16 cellular contexts compared by ENCODE assay signal in the genomic region with DNA sequence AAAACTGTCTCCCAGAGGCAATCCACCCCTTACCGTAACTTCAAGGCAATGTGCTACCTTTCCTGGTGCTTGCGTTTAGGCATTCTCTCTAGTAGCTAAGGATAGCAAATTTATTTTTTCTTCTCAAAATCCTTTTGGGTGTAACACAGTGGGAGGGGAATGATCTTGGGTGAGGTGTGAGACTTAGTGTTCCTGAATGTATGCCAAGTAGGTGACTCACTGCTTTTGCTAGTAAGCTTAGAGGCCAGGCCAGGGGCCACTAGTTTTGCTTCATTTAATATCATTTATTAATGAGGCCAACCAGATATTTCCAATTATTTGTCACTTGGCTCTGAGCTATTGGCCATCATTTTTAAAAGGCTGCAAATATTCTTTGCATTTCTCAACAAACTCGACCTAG.
DNase-seq lines count a peak whose midpoint lies in the region; ATAC-seq, FAIRE-seq and TF ChIP-seq lines count a peak whose summit lies in the region.
"Had no signal": no experiment of that assay in that cellular context is flagged by ENCODE, and none has a peak within 500 bp of the region (broad histone marks: within the 10 kb centered on the region; RNA-seq: fewer than 3 reads in every experiment).

No MANE protein-coding gene starts in this region.

- POLR2A ChIA-PET in GM12878 (lab: Charles Lee), result no interaction called here

- BruUV-seq in GM12878 (replicated peaks; lab: Mats Ljungman, UMichigan), result no TSS peak

- SMC1A ChIA-PET in GM12878 (lab: Charles Lee; ENCODE audit: uncharacterized antibody, unreplicated experiment), result interaction anchor here (0.7 to 4.0 kb wide), 4 partner anchors 12 to 101 kb away, joined by 3 to 15 read pairs (median 6); no protein-coding TSS in a partner anchor

- WGBS in GM12878 (ENCODE audit: insufficient coverage, insufficient replicate concordance, low lambda C conversion rate, missing lambda C conversion rate), result 58% methylated on average over 3 of the region's 3 CpGs

- H3K36me3 ChIP-seq in GM12878 (ENCODE audit: control insufficient read depth in 2 of 2, insufficient read depth in 2 of 2, low read length in 1 of 2), result no peaks in the 10 kb centered on the region
- no peaks in the 10 kb centered on the region for H3K36me3 ChIP-seq in MG63

- TF ChIP-seq EP300 in GM12878 (IDR thresholded peaks at IDR 0.05; ENCODE audit: borderline replicate concordance in 1 of 2, control insufficient read depth in 1 of 2, low read depth in 2 of 2, low read length in 2 of 2), result no peak

- in situ Hi-C loops in GM12878 (cut with MboI), result no loop called here

- TF ChIP-seq POLR2A in GM12878 (IDR thresholded peaks at IDR 0.05; ENCODE audit: low read depth, low read length), result no peak

- H3K4me1 ChIP-seq in GM12878 (ENCODE audit: control insufficient read depth, insufficient read depth, low read length), result peaks cover 10% of the 10 kb centered on the region

- H3K27ac ChIP-seq in GM12878 (ENCODE audit: control insufficient read depth, insufficient read depth), result no peak overlapping the region

- no peak overlapping the region for H2AFZ ChIP-seq in GM12878 (ENCODE audit: control insufficient read depth, low read depth, low read length)

- no peaks in the 10 kb centered on the region for H4K20me1 ChIP-seq in GM12878 (ENCODE audit: control insufficient read depth, insufficient read depth)

- H3K4me3 ChIP-seq in GM12878 (no peak overlapping the region), MG63 (no peak overlapping the region)
- H3K4me3 ChIP-seq: skin epidermis had no signal

- intact Hi-C loops in Right ventricle myocardium superior (cut with DNase I) (no loop called here), cardiac septum (cut with DNase I) (no loop called here), GM12878 (cut with micrococcal nuclease; ENCODE audit: unreplicated experiment) (no loop called here)

- H3K9ac ChIP-seq in GM12878 (ENCODE audit: control insufficient read depth, insufficient read depth, low read length), result no peak overlapping the region
- H3K9ac ChIP-seq: SK-N-SH had no signal

- H3K4me2 ChIP-seq in GM12878 (ENCODE audit: control insufficient read depth, insufficient read depth), result no peak overlapping the region
- H3K4me2 ChIP-seq: SK-N-SH had no signal

- no peaks in the 10 kb centered on the region for H3K9me3 ChIP-seq in GM12878 (replicated peaks; ENCODE audit: control insufficient read depth, insufficient read depth, low read length)
- no peaks in the 10 kb centered on the region for H3K9me3 ChIP-seq in MG63
- H3K9me3 ChIP-seq: SK-N-SH had no signal

- H3K79me2 ChIP-seq in GM12878 (ENCODE audit: control insufficient read depth, insufficient read depth, low read length), result no peaks in the 10 kb centered on the region

- TF ChIP-seq CTCF in GM12878 (IDR thresholded peaks at IDR 0.05 in 2 of 3, conservative IDR thresholded peaks at IDR 0.05 in 1 of 3; ENCODE audit: control insufficient read depth in 2 of 3, extremely low read depth in 1 of 3, insufficient read depth in 1 of 3, low read depth in 3 of 3, low read length in 3 of 3), result no peak

- peak; percentile 55 for ATAC-seq in Right ventricle myocardium superior (ENCODE audit: poor library complexity)
- ATAC-seq in GM12878, result peak; percentile 22
- ATAC-seq: effector memory CD8-positive, alpha-beta T cell had no signal

- RAD21 ChIA-PET in GM12878 (lab: Charles Lee; ENCODE audit: unreplicated experiment), result interaction anchor here (0.9 to 1.6 kb wide), 4 partner anchors 10 to 493 kb away, joined by 3 to 6 read pairs (median 3); no protein-coding TSS in a partner anchor

- FAIRE-seq in GM12878 (lab: Jason Lieb, UNC) (no peak), urothelium cell line (lab: Jason Lieb, UNC) (peak; percentile 91)
- FAIRE-seq: H54, HepG2 had no signal

- TF ChIP-seq RAD21 in GM12878 (IDR thresholded peaks at IDR 0.05; ENCODE audit: insufficient read depth, low read depth, low read length), result no peak

- CTCF ChIA-PET in GM12878 (lab: Yijun Ruan, JAX), result interaction anchor here (0.7 to 4.9 kb wide), 4 partner anchors 9 to 851 kb away, joined by 3 to 26 read pairs (median 5); no protein-coding TSS in a partner anchor

- H3K27me3 ChIP-seq in GM12878 (replicated peaks in 1 of 2; ENCODE audit: control insufficient read depth in 2 of 2, insufficient read depth in 2 of 2, low read length in 1 of 2) (no peaks in the 10 kb centered on the region), MG63 (no peaks in the 10 kb centered on the region)

- no peak for DNase-seq in Right ventricle myocardium superior
- DNase-seq in cardiac septum (ENCODE audit: low spot score), result no peak
- DNase-seq in GM12878 (ENCODE audit: low read depth, low spot score), result no peak
- DNase-seq in iris pigment epithelial cell (ENCODE audit: low read depth), result peak; percentile 61
- DNase-seq in urothelium cell line (ENCODE audit: low spot score), result peak; percentile 76
- DNase-seq in MG63, result no peak
- DNase-seq in HK-2 (ENCODE audit: unreplicated experiment), result no peak
- no peak for DNase-seq in occipital lobe (lab: John Stamatoyannopoulos, UW)
- DNase-seq: ACHN; DMS153; effector memory CD8-positive, alpha-beta T cell; SK-N-SH; trophoblast cell had no signal

TF ChIP-seq in GM12878, 131 proteins besides CTCF, POLR2A, EP300 and RAD21:
- TF ChIP-seq, protein P1, sequence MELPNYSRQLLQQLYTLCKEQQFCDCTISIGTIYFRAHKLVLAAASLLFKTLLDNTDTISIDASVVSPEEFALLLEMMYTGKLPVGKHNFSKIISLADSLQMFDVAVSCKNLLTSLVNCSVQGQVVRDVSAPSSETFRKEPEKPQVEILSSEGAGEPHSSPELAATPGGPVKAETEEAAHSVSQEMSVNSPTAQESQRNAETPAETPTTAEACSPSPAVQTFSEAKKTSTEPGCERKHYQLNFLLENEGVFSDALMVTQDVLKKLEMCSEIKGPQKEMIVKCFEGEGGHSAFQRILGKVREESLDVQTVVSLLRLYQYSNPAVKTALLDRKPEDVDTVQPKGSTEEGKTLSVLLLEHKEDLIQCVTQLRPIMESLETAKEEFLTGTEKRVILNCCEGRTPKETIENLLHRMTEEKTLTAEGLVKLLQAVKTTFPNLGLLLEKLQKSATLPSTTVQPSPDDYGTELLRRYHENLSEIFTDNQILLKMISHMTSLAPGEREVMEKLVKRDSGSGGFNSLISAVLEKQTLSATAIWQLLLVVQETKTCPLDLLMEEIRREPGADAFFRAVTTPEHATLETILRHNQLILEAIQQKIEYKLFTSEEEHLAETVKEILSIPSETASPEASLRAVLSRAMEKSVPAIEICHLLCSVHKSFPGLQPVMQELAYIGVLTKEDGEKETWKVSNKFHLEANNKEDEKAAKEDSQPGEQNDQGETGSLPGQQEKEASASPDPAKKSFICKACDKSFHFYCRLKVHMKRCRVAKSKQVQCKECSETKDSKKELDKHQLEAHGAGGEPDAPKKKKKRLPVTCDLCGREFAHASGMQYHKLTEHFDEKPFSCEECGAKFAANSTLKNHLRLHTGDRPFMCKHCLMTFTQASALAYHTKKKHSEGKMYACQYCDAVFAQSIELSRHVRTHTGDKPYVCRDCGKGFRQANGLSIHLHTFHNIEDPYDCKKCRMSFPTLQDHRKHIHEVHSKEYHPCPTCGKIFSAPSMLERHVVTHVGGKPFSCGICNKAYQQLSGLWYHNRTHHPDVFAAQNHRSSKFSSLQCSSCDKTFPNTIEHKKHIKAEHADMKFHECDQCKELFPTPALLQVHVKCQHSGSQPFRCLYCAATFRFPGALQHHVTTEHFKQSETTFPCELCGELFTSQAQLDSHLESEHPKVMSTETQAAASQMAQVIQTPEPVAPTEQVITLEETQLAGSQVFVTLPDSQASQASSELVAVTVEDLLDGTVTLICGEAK (IDR thresholded peaks at IDR 0.05; ENCODE audit: borderline replicate concordance), result no peak
- TF ChIP-seq PML (IDR thresholded peaks at IDR 0.05; ENCODE audit: low read length) (no peak), NR2C2 (IDR thresholded peaks at IDR 0.05; ENCODE audit: borderline replicate concordance, control insufficient read depth, insufficient read length, low read depth) (no peak), HDAC2 (IDR thresholded peaks at IDR 0.05) (no peak), ETV6 (conservative IDR thresholded peaks at IDR 0.05 in 1 of 2, IDR thresholded peaks at IDR 0.05 in 1 of 2; ENCODE audit: borderline replicate concordance in 1 of 2, low read depth in 1 of 2) (no peak), CBX5 (IDR thresholded peaks at IDR 0.05; ENCODE audit: low read depth) (no peak), ZBED1 (IDR thresholded peaks at IDR 0.05; ENCODE audit: borderline replicate concordance) (no peak), BHLHE40 (IDR thresholded peaks at IDR 0.05; ENCODE audit: borderline replicate concordance in 1 of 2, low read depth in 2 of 2, low read length in 1 of 2) (no peak), BCL11A (IDR thresholded peaks at IDR 0.05; ENCODE audit: low read depth, low read length) (no peak), SPI1 (IDR thresholded peaks at IDR 0.05; ENCODE audit: borderline replicate concordance, insufficient read depth, low read depth, low read length) (no peak), NR2C1 (IDR thresholded peaks at IDR 0.05) (no peak), RELA (IDR thresholded peaks at IDR 0.05; ENCODE audit: borderline replicate concordance, partially characterized antibody) (no peak), SIN3A (IDR thresholded peaks at IDR 0.05; ENCODE audit: low read depth, low read length) (no peak), LARP7 (IDR thresholded peaks at IDR 0.05) (no peak), MTA2 (IDR thresholded peaks at IDR 0.05; ENCODE audit: low read depth) (no peak; the same call in 1 of the 2 replicates)
- TF ChIP-seq, protein P2, sequence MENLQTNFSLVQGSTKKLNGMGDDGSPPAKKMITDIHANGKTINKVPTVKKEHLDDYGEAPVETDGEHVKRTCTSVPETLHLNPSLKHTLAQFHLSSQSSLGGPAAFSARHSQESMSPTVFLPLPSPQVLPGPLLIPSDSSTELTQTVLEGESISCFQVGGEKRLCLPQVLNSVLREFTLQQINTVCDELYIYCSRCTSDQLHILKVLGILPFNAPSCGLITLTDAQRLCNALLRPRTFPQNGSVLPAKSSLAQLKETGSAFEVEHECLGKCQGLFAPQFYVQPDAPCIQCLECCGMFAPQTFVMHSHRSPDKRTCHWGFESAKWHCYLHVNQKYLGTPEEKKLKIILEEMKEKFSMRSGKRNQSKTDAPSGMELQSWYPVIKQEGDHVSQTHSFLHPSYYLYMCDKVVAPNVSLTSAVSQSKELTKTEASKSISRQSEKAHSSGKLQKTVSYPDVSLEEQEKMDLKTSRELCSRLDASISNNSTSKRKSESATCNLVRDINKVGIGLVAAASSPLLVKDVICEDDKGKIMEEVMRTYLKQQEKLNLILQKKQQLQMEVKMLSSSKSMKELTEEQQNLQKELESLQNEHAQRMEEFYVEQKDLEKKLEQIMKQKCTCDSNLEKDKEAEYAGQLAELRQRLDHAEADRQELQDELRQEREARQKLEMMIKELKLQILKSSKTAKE (IDR thresholded peaks at IDR 0.05; ENCODE audit: low read depth, poor library complexity, severe bottlenecking), result no peak

Comparison
In these comparisons a context has a peak if more than half of its experiments do, and no peak if none do; other contexts are left out.
1. DNase-seq: peak in iris pigment epithelial cell (single experiment) and urothelium cell line (single experiment); none in Right ventricle myocardium superior (single experiment), cardiac septum (single experiment), GM12878 (single experiment), MG63 (single experiment), HK-2 (single experiment) and occipital lobe (single experiment).